In the genomic region with DNA sequence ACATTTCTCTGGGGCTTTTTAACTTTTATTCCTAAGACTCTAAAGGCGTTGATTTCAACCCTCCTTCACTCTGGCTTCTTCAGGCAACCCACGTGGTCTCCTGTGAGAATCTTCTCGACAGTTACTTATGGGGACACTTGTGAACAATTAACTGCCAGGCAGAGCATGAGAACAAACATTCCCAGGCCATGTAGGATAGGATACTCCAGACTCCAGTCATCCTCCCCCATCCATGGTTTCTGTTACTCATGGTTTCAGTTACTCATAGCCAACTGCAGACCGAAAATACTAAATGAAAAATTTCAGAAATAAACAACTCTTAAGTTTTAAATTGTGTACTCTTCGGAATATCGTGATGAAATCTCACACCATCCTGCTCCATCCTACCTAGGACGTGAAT, we compare ENCODE assay signal across 18 cellular contexts. TPM values are rescaled to one million over a fixed set of nuclear protein-coding genes. Genes with fewer than 3 reads are reported as not detected.
DNase-seq lines count a peak whose midpoint lies in the region; FAIRE-seq and TF ChIP-seq lines count a peak whose summit lies in the region.
"Had no signal": no experiment of that assay in that cellular context is flagged by ENCODE, and none has a peak within 500 bp of the region (broad histone marks: within the 10 kb centered on the region; RNA-seq: fewer than 3 reads in every experiment).

No MANE protein-coding gene starts in this region.

- TF ChIP-seq CTCF in kidney (IDR thresholded peaks at IDR 0.05; ENCODE audit: borderline replicate concordance, extremely low read depth, insufficient read depth): no peak

- H3K9me3 Mint-ChIP-seq in activated T-helper 1 cell treated with anti-CD3 and anti-CD28 coated beads, Interleukin-12 subunit alpha, Interleukin-12 subunit beta, Interleukin-2, Interleukin-4 antibody, amounts not matched to agents 30 ng/mL and 10 ng/mL and 1 ng/mL, durations not matched to agents 14 hours and 24 hours and 36 hours: peaks cover 8% of the 10 kb centered on the region
- no peaks in the 10 kb centered on the region for H3K9me3 Mint-ChIP-seq in immature natural killer cell

- H3K36me3 ChIP-seq in KOPT-K1 (ENCODE audit: insufficient read depth, low read length) (peaks cover 29% of the 10 kb centered on the region), kidney (ENCODE audit: control insufficient read depth in 1 of 2, insufficient read depth in 2 of 2, low read length in 2 of 2) (peaks cover 13 to 17% of the 10 kb centered on the region in 2 donors)

- H3K27me3 Mint-ChIP-seq in activated T-helper 1 cell treated with anti-CD3 and anti-CD28 coated beads, Interleukin-12 subunit alpha, Interleukin-12 subunit beta, Interleukin-2, Interleukin-4 antibody, amounts not matched to agents 30 ng/mL and 10 ng/mL and 1 ng/mL, durations not matched to agents 14 hours and 24 hours and 36 hours (ENCODE audit: insufficient read depth): no peaks in the 10 kb centered on the region
- peaks cover 20 to 24% (median 23%) of the 10 kb centered on the region in 3 donors for H3K27me3 Mint-ChIP-seq in immature natural killer cell (ENCODE audit: low read depth in 3 of 3)
- H3K27me3 Mint-ChIP-seq: brain; naive thymus-derived CD4-positive, alpha-beta T cell had no signal

- no peak overlapping the region for H3K9ac ChIP-seq in kidney (ENCODE audit: low read length in 2 of 2)
- H3K9ac ChIP-seq: BLaER1 had no signal

- DNase-seq in DMS79 (lab: John Stamatoyannopoulos, UW) (peak; percentile 99), immature natural killer cell (no peak), NCI-H1436 treated with DMSO at 0.1 percent for 48 hours (lab: John Stamatoyannopoulos, UW) (no peak), NCI-H82 treated with DMSO at 0.1 percent for 48 hours (lab: John Stamatoyannopoulos, UW; ENCODE audit: unreplicated experiment) (no peak), kidney (no peak), C1 segment of cervical spinal cord (lab: John Stamatoyannopoulos, UW) (no peak)
- DNase-seq in activated T-helper 1 cell treated with anti-CD3 and anti-CD28 coated beads, Interleukin-12 subunit alpha, Interleukin-12 subunit beta, Interleukin-2, Interleukin-4 antibody, amounts not matched to agents 30 ng/mL and 10 ng/mL and 1 ng/mL, durations not matched to agents 14 hours and 24 hours and 36 hours (ENCODE audit: low spot score): no peak
- DNase-seq: activated CD4-positive, CD25-positive, alpha-beta regulatory T cell treated with anti-CD3 and anti-CD28 coated beads, Interleukin-2, amount 50 U/mL, for 72 hours; activated T-cell treated with anti-CD3 and anti-CD28 coated beads, Interleukin-2, amount 50 U/mL, for 48 hours; left ventricle myocardium superior; naive thymus-derived CD4-positive, alpha-beta T cell; NCI-H1436; psoas muscle had no signal

- intact Hi-C loops in activated T-helper 1 cell treated with anti-CD3 and anti-CD28 coated beads, Interleukin-12 subunit alpha, Interleukin-12 subunit beta, Interleukin-2, Interleukin-4 antibody, amounts not matched to agents 30 ng/mL and 10 ng/mL and 1 ng/mL, durations not matched to agents 14 hours and 24 hours and 36 hours (cut with micrococcal nuclease): loop anchor here (5.0 to 10.0 kb wide), 4 partner anchors 188 to 640 kb away; partner anchors contain the start of gene TC2N
- intact Hi-C loops in kidney (cut with DNase I): no loop called here

- no peak overlapping the region for H3K4me3 ChIP-seq in kidney (ENCODE audit: low read length in 2 of 2)
- H3K4me3 ChIP-seq: BLaER1, psoas muscle had no signal

- H3K4me3 Mint-ChIP-seq in activated T-helper 1 cell treated with anti-CD3 and anti-CD28 coated beads, Interleukin-12 subunit alpha, Interleukin-12 subunit beta, Interleukin-2, Interleukin-4 antibody, amounts not matched to agents 30 ng/mL and 10 ng/mL and 1 ng/mL, durations not matched to agents 14 hours and 24 hours and 36 hours: no peak overlapping the region
- H3K4me3 Mint-ChIP-seq in immature natural killer cell: peak overlapping the region in 4 of 5 donors; percentile 81 to 95 (median 87)
- H3K4me3 Mint-ChIP-seq: brain had no signal

- H3K9me3 ChIP-seq in KOPT-K1 (ENCODE audit: insufficient read depth, low read length, poor library complexity, severe bottlenecking) (no peaks in the 10 kb centered on the region), kidney (ENCODE audit: control insufficient read depth in 1 of 2, low read length in 2 of 2) (peaks cover 0 to 2% of the 10 kb centered on the region in 2 donors)
- H3K9me3 ChIP-seq: BLaER1, psoas muscle had no signal

- no peak for FAIRE-seq in kidney (lab: Jason Lieb, UNC)
- FAIRE-seq: GM12892, H54 had no signal

- H3K36me3 Mint-ChIP-seq in activated T-helper 1 cell treated with anti-CD3 and anti-CD28 coated beads, Interleukin-12 subunit alpha, Interleukin-12 subunit beta, Interleukin-2, Interleukin-4 antibody, amounts not matched to agents 30 ng/mL and 10 ng/mL and 1 ng/mL, durations not matched to agents 14 hours and 24 hours and 36 hours (ENCODE audit: low read depth): peaks cover 44% of the 10 kb centered on the region
- peaks cover 12 to 20% (median 18%) of the 10 kb centered on the region in 3 donors for H3K36me3 Mint-ChIP-seq in immature natural killer cell

- H3K4me1 Mint-ChIP-seq in activated T-helper 1 cell treated with anti-CD3 and anti-CD28 coated beads, Interleukin-12 subunit alpha, Interleukin-12 subunit beta, Interleukin-2, Interleukin-4 antibody, amounts not matched to agents 30 ng/mL and 10 ng/mL and 1 ng/mL, durations not matched to agents 14 hours and 24 hours and 36 hours (ENCODE audit: low read depth): peaks cover 88% of the 10 kb centered on the region
- H3K4me1 Mint-ChIP-seq in immature natural killer cell: peaks cover 91 to 94% of the 10 kb centered on the region in 2 donors
- H3K4me1 Mint-ChIP-seq: brain had no signal

- H3K27ac Mint-ChIP-seq in activated T-helper 1 cell treated with anti-CD3 and anti-CD28 coated beads, Interleukin-12 subunit alpha, Interleukin-12 subunit beta, Interleukin-2, Interleukin-4 antibody, amounts not matched to agents 30 ng/mL and 10 ng/mL and 1 ng/mL, durations not matched to agents 14 hours and 24 hours and 36 hours: peak overlapping the region; percentile 100
- peak overlapping the region; percentile 96 to 100 (median 99) for H3K27ac Mint-ChIP-seq in immature natural killer cell
- H3K27ac Mint-ChIP-seq: brain had no signal

- H3K4me1 ChIP-seq in kidney (ENCODE audit: control insufficient read depth in 1 of 2, insufficient read depth in 1 of 2, low read depth in 1 of 2, low read length in 2 of 2): peaks cover 2 to 4% of the 10 kb centered on the region in 2 donors
- H3K4me1 ChIP-seq: psoas muscle had no signal

- H3K27ac ChIP-seq in KOPT-K1 (ENCODE audit: low read depth, low read length, poor library complexity, severe bottlenecking) (peak overlapping the region; percentile 41), kidney (ENCODE audit: low read depth in 2 of 2, low read length in 2 of 2) (no peak overlapping the region)
- H3K27ac ChIP-seq: BLaER1, psoas muscle had no signal

RNA-seq across cellular contexts. Expression of gene GPR68, which starts 19.5 kb away (rescaled TPM):
- 4.5 and 5.4 TPM in 2 replicates for total RNA-seq in activated T-helper 1 cell treated with anti-CD3 and anti-CD28 coated beads, Interleukin-12 subunit alpha, Interleukin-12 subunit beta, Interleukin-2, Interleukin-4 antibody, amounts not matched to agents 30 ng/mL and 10 ng/mL and 1 ng/mL, durations not matched to agents 14 hours and 24 hours and 36 hours
- polyA plus RNA-seq in immature natural killer cell: 10 to 100 TPM; 19.0 to 40.4 (median 22.4) TPM
- 1.7 TPM for total RNA-seq in kidney
- 0.82 TPM for polyA plus RNA-seq in kidney (ENCODE audit: insufficient read depth, low read depth, low replicate concordance)
